In the genomic region with DNA sequence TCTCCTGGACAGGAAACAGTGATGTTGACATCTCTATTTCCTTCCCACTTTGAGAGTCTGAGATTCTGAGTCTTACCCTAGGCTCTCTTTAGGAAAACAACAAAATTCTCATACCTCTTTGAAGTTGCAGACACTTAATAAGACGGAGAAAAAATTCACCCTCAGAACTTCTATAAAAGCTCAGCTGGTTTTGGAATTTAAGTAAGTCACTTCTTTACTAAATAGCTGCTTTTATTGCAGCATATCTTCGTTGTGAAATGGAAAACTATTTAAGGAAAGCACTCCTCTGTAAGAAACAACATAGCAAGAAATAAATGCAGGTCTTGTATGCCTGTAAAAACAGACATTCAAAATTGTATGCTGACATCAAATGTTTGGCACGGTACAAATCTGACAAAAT, we compare ENCODE assay signal across 13 cellular contexts.
"Had no signal": no experiment of that assay in that cellular context is flagged by ENCODE, and none has a peak within 500 bp of the region (broad histone marks: within the 10 kb centered on the region; RNA-seq: fewer than 3 reads in every experiment).

No MANE protein-coding gene starts in this region.

- H3K4me3 ChIP-seq: coronary artery, esophagus muscularis mucosa, ovary, testis had no signal

- H3K4me1 ChIP-seq: testis had no signal

- H3K27me3 ChIP-seq: esophagus muscularis mucosa, ovary, testis had no signal

- H3K36me3 ChIP-seq: esophagus muscularis mucosa, ovary had no signal

- DNase-seq: activated CD4-positive, alpha-beta T cell treated with anti-CD3 and anti-CD28 coated beads, Interleukin-2, amount 10 ng/mL, durations not matched to agents 7 days and 5 days; activated CD8-positive, alpha-beta memory T cell treated with anti-CD3 and anti-CD28 coated beads, Interleukin-2, amount 50 U/mL, for 48 hours; activated naive CD4-positive, alpha-beta T cell; activated naive CD8-positive, alpha-beta T cell treated with anti-CD3 and anti-CD28 coated beads, Interleukin-2, amount 50 U/mL, for 24 hours; caudate nucleus; effector CD4-positive, alpha-beta T cell; foreskin melanocyte; ovary; stimulated activated CD4-positive, alpha-beta T cell treated with anti-CD3 and anti-CD28 coated beads, Interleukin-1b, Interleukin-23, amount 100 ng/mL, for 48 hours; stimulated activated naive CD8-positive, alpha-beta T cell treated with anti-CD3 and anti-CD28 coated beads, Interleukin-15, amount 100 ng/mL, for 72 hours; testis had no signal

- H3K9me3 ChIP-seq: esophagus muscularis mucosa, ovary, testis had no signal

- H3K27ac ChIP-seq: coronary artery, esophagus muscularis mucosa, ovary, testis had no signal
